Comparison of ENCODE assay signal across 25 cellular contexts in genomic region chr3:150334974-150335373, GRCh38.
"Had no signal": no experiment of that assay in that cellular context is flagged by ENCODE, and none has a peak within 500 bp of the region (broad histone marks: within the 10 kb centered on the region; RNA-seq: fewer than 3 reads in every experiment).

No MANE protein-coding gene starts in this region.

- H3K4me1 ChIP-seq: body of pancreas had no signal

- H3K9me3 Mint-ChIP-seq: central memory CD8-positive, alpha-beta T cell had no signal

- H3K27ac Mint-ChIP-seq: activated CD8-positive, alpha-beta T cell treated with anti-CD3 and anti-CD28 coated beads, Interleukin-2, amount 10 ng/mL, durations not matched to agents 7 days and 5 days; activated naive CD8-positive, alpha-beta T cell treated with anti-CD3 and anti-CD28 coated beads, Interleukin-2, amount 10 ng/mL, durations not matched to agents 7 days and 5 days; T-helper 17 cell had no signal

- H3K27me3 ChIP-seq: body of pancreas had no signal

- H3K4me3 ChIP-seq: body of pancreas had no signal

- DNase-seq: activated CD4-positive, alpha-beta T cell treated with anti-CD3 and anti-CD28 coated beads for 48 hours; activated CD4-positive, alpha-beta T cell treated with anti-CD3 and anti-CD28 coated beads, Interleukin-2, amount 50 U/mL, for 4 hours; activated CD4-positive, CD25-positive, alpha-beta regulatory T cell treated with anti-CD3 and anti-CD28 coated beads, Interleukin-2, amount 50 U/mL, for 72 hours; activated CD8-positive, alpha-beta memory T cell treated with anti-CD3 and anti-CD28 coated beads, Interleukin-2, amount 50 U/mL, for 48 hours; activated CD8-positive, alpha-beta T cell treated with anti-CD3 and anti-CD28 coated beads, Interleukin-2, amount 10 ng/mL, durations not matched to agents 7 days and 5 days; activated naive CD4-positive, alpha-beta T cell treated with anti-CD3 and anti-CD28 coated beads, Interleukin-2, amount 50 U/mL, for 16 hours; activated naive CD8-positive, alpha-beta T cell treated with anti-CD3 and anti-CD28 coated beads, Interleukin-2, amount 10 ng/mL, durations not matched to agents 7 days and 5 days; activated T-cell treated with anti-CD3 and anti-CD28 coated beads, Interleukin-2, amount 50 U/mL, for 1 hour; aorta; body of pancreas; Kasumi-1; NCI-H1417; NCI-H2029; NCI-H2107; NCI-H2171 treated with DMSO at 0.1 percent for 48 hours; NCI-H345; NCI-H510A; NCI-H526 treated with DMSO at 0.1 percent for 48 hours; NCI-H82; SHP77 treated with DMSO at 0.1 percent for 48 hours; T-helper 17 cell; T-helper 9 cell had no signal

- H3K4me3 Mint-ChIP-seq: activated CD8-positive, alpha-beta T cell treated with anti-CD3 and anti-CD28 coated beads, Interleukin-2, amount 10 ng/mL, durations not matched to agents 7 days and 5 days; activated naive CD8-positive, alpha-beta T cell treated with anti-CD3 and anti-CD28 coated beads, Interleukin-2, amount 10 ng/mL, durations not matched to agents 7 days and 5 days; central memory CD8-positive, alpha-beta T cell; T-helper 17 cell; WTC11 had no signal

- H3K4me1 Mint-ChIP-seq: activated naive CD8-positive, alpha-beta T cell treated with anti-CD3 and anti-CD28 coated beads, Interleukin-2, amount 10 ng/mL, durations not matched to agents 7 days and 5 days; central memory CD8-positive, alpha-beta T cell; T-helper 17 cell had no signal

- H3K36me3 Mint-ChIP-seq: activated naive CD8-positive, alpha-beta T cell treated with anti-CD3 and anti-CD28 coated beads, Interleukin-2, amount 10 ng/mL, durations not matched to agents 7 days and 5 days had no signal

- H3K27ac ChIP-seq: body of pancreas, RWPE1 had no signal

- ATAC-seq: activated CD8-positive, alpha-beta T cell treated with anti-CD3 and anti-CD28 coated beads, Interleukin-2, amount 10 ng/mL, durations not matched to agents 7 days and 5 days; body of pancreas; T-helper 17 cell had no signal
